ENCODE assay signal across 15 cellular contexts in genomic region chr6:160103825-160104100, GRCh38. TPM values are rescaled to one million over a fixed set of nuclear protein-coding genes. Genes with fewer than 3 reads are reported as not detected.
DNase-seq lines count a peak whose midpoint lies in the region; ATAC-seq and TF ChIP-seq lines count a peak whose summit lies in the region.
"Had no signal": no experiment of that assay in that cellular context is flagged by ENCODE, and none has a peak within 500 bp of the region (broad histone marks: within the 10 kb centered on the region; RNA-seq: fewer than 3 reads in every experiment).

No MANE protein-coding gene starts in this region.

- peaks cover 2% of the 10 kb centered on the region in 2 donors for H3K4me1 ChIP-seq in aorta (ENCODE audit: control insufficient read depth in 1 of 2, insufficient read depth in 2 of 2, low read length in 2 of 2)

- peak; percentile 26 for DNase-seq in astrocyte of the hippocampus (ENCODE audit: low read depth, low spot score)
- no peak for DNase-seq in endothelial cell (ENCODE audit: low spot score)
- peak; percentile 49 for DNase-seq in sciatic nerve (ENCODE audit: low spot score)
- DNase-seq in aorta: peak in 1 of 2 donors; percentile 72
- DNase-seq in NCI-H2171 (lab: John Stamatoyannopoulos, UW): no peak
- no peak for DNase-seq in COLO829 (ENCODE audit: low spot score)
- DNase-seq: C1 segment of cervical spinal cord; CD4-positive, alpha-beta T cell; COR-L47; DMS153; DMS79 treated with DMSO at 0.1 percent for 48 hours had no signal

- intact Hi-C loops in sciatic nerve (cut with DNase I): no loop called here
- intact Hi-C loops in aorta (cut with DNase I): no loop called here

- H3K4me3 Mint-ChIP-seq in endothelial cell (ENCODE audit: unreplicated experiment): peak overlapping the region; percentile 51
- H3K4me3 Mint-ChIP-seq: B cell; CD4-positive, alpha-beta T cell had no signal

- peak overlapping the region in 1 of 2 donors; percentile 77 for H3K27ac ChIP-seq in aorta (ENCODE audit: low read depth in 1 of 2, low read length in 2 of 2)
- H3K27ac ChIP-seq: GM23248 had no signal

- peaks cover 28% of the 10 kb centered on the region for H3K4me1 Mint-ChIP-seq in endothelial cell (ENCODE audit: unreplicated experiment)
- H3K4me1 Mint-ChIP-seq: B cell had no signal

- H3K27ac Mint-ChIP-seq in endothelial cell (ENCODE audit: unreplicated experiment): no peak overlapping the region
- H3K27ac Mint-ChIP-seq: B cell; CD4-positive, alpha-beta T cell had no signal

- no peak for TF ChIP-seq CTCF in endothelial cell (IDR thresholded peaks at IDR 0.05; ENCODE audit: unreplicated experiment)

- 0 to 8% methylated on average over 7 of the region's 7 CpGs for WGBS in aorta, 2 donors

- H3K27me3 ChIP-seq in aorta (ENCODE audit: control insufficient read depth in 1 of 2, insufficient read depth in 2 of 2, low read length in 1 of 2): no peaks in the 10 kb centered on the region

- peaks cover 8% of the 10 kb centered on the region for H3K27me3 Mint-ChIP-seq in endothelial cell (ENCODE audit: unreplicated experiment)
- H3K27me3 Mint-ChIP-seq: B cell; CD4-positive, alpha-beta T cell had no signal

- H3K9me3 ChIP-seq in aorta (ENCODE audit: control insufficient read depth, low read length): no peaks in the 10 kb centered on the region

- peaks cover 0 to 4% of the 10 kb centered on the region in 2 donors for H3K36me3 ChIP-seq in aorta (ENCODE audit: control insufficient read depth in 1 of 2, insufficient read depth in 2 of 2, low read length in 1 of 2)

- ATAC-seq in sciatic nerve: peak; percentile 76
- peak; percentile 77 for ATAC-seq in aorta (ENCODE audit: low FRiP score)
- no peak for ATAC-seq in GM19397 (IDR thresholded peaks at IDR 0.05; ENCODE audit: unreplicated experiment)

- H3K36me3 Mint-ChIP-seq in endothelial cell (ENCODE audit: low read depth, unreplicated experiment): peaks cover 48% of the 10 kb centered on the region

- no peaks in the 10 kb centered on the region for H3K9me3 Mint-ChIP-seq in endothelial cell (ENCODE audit: unreplicated experiment)
- H3K9me3 Mint-ChIP-seq: CD4-positive, alpha-beta T cell had no signal

- H3K4me3 ChIP-seq in aorta (ENCODE audit: low read length in 2 of 2): no peak overlapping the region
- H3K4me3 ChIP-seq: GM23248 had no signal

RNA-seq across cellular contexts. Expression of gene SLC22A1, which starts 17.9 kb away (rescaled TPM):
- 2.7 TPM for total RNA-seq in endothelial cell (ENCODE audit: unreplicated experiment)
- 1.1 TPM for total RNA-seq in sciatic nerve
- 1 to 10 TPM; 2.5 to 2.8 TPM for total RNA-seq in aorta
- polyA plus RNA-seq in aorta: 1 to 10 TPM in 1 of 2 donors, not detected in 1; 1.4 TPM
- total RNA-seq: GM23248, IMR-90 had no signal
- polyA plus RNA-seq: GM23248 had no signal

Comparison
In these comparisons a context has a peak if more than half of its experiments do, and no peak if none do; other contexts are left out.
1. DNase-seq: peak in astrocyte of the hippocampus (single experiment) and sciatic nerve (single experiment); none in endothelial cell (single experiment), NCI-H2171 (single experiment) and COLO829 (single experiment).